ENCODE assay signal across 17 cellular contexts in genomic region chr7:158087196-158087595, GRCh38.
DNase-seq lines count a peak whose midpoint lies in the region; ATAC-seq and TF ChIP-seq lines count a peak whose summit lies in the region.
"Had no signal": no experiment of that assay in that cellular context is flagged by ENCODE, and none has a peak within 500 bp of the region (broad histone marks: within the 10 kb centered on the region; RNA-seq: fewer than 3 reads in every experiment).

No MANE protein-coding gene starts in this region.

- no peaks in the 10 kb centered on the region for H4K20me1 ChIP-seq in PC-9 (ENCODE audit: insufficient read depth)

- ATAC-seq in lower lobe of right lung (no peak), HG02870 (IDR thresholded peaks at IDR 0.05; ENCODE audit: unreplicated experiment) (no peak)
- ATAC-seq: HepG2 had no signal

- 0 out of 2 replicates have a peak overlapping the region, but pooled peaks have one; percentile 22 for H3K4me2 ChIP-seq in PC-9

- POLR2A ChIA-PET in PC-9 (lab: Charles Lee; ENCODE audit: unreplicated experiment) = no interaction called here

- H3K27ac ChIP-seq in PC-9 (no peak overlapping the region), lower lobe of right lung (no peak overlapping the region), WERI-Rb-1 (no peak overlapping the region)
- H3K27ac ChIP-seq: GM23248 had no signal

- no peaks in the 10 kb centered on the region for H3K9me2 ChIP-seq in PC-9 (ENCODE audit: insufficient read depth)

- no peaks in the 10 kb centered on the region for H3F3A ChIP-seq in PC-9 (ENCODE audit: insufficient read depth, low read depth)

- H3K36me3 ChIP-seq in PC-9 (ENCODE audit: low read depth) (no peaks in the 10 kb centered on the region), lower lobe of right lung (no peaks in the 10 kb centered on the region), WERI-Rb-1 (no peaks in the 10 kb centered on the region)
- H3K36me3 ChIP-seq: BE2C had no signal

- intact Hi-C loops in PC-9 (cut with micrococcal nuclease; ENCODE audit: unreplicated experiment) (no loop called here), lower lobe of right lung (cut with DNase I) (no loop called here)

- CTCF ChIA-PET in PC-9 (lab: Charles Lee) = no interaction called here

- no peaks in the 10 kb centered on the region for H3K4me1 ChIP-seq in PC-9 (replicated peaks; ENCODE audit: insufficient read depth)
- no peaks in the 10 kb centered on the region for H3K4me1 ChIP-seq in lower lobe of right lung
- H3K4me1 ChIP-seq: Caco-2 had no signal

- DNase-seq in PC-9 (no peak), lower lobe of right lung (peak; percentile 14), putamen (ENCODE audit: low spot score) (peak; percentile 34), DMS114 treated with DMSO at 0.1 percent for 48 hours (lab: John Stamatoyannopoulos, UW; ENCODE audit: unreplicated experiment) (no peak), WERI-Rb-1 (no peak)
- DNase-seq: ACHN; BE2C; C1 segment of cervical spinal cord; CD4-positive, alpha-beta T cell; DMS153; DMS79; GDM1; GM23248; HCEC 1CT had no signal

- H3K9me3 ChIP-seq in PC-9 (ENCODE audit: insufficient read depth, low read depth) (no peaks in the 10 kb centered on the region), lower lobe of right lung (no peaks in the 10 kb centered on the region), WERI-Rb-1 (ENCODE audit: severe bottlenecking) (no peaks in the 10 kb centered on the region)
- H3K9me3 ChIP-seq: BE2C had no signal

- H2AFZ ChIP-seq in PC-9 = no peak overlapping the region
- H2AFZ ChIP-seq: GM23248 had no signal

- BruUV-seq in PC-9 (replicated peaks; lab: Mats Ljungman, UMichigan) = no TSS peak

- no peak overlapping the region for H3K4me3 ChIP-seq in PC-9
- H3K4me3 ChIP-seq in lower lobe of right lung = no peak overlapping the region
- H3K4me3 ChIP-seq in WERI-Rb-1 (ENCODE audit: low read depth, low read length) = no peak overlapping the region
- H3K4me3 ChIP-seq: GM23248 had no signal

- no peaks in the 10 kb centered on the region for H3K79me2 ChIP-seq in PC-9 (ENCODE audit: low read depth)

- H3K27me3 ChIP-seq in PC-9 (ENCODE audit: insufficient read depth, low read depth) = peaks cover 46% of the 10 kb centered on the region
- H3K27me3 ChIP-seq in lower lobe of right lung (ENCODE audit: low read depth) = no peaks in the 10 kb centered on the region
- H3K27me3 ChIP-seq in WERI-Rb-1 (ENCODE audit: insufficient read depth, low read depth, severe bottlenecking) = no peaks in the 10 kb centered on the region
- H3K27me3 ChIP-seq: BE2C had no signal

- TF ChIP-seq CTCF in PC-9 (conservative IDR thresholded peaks at IDR 0.05) (no peak), lower lobe of right lung (IDR thresholded peaks at IDR 0.05) (no peak), WERI-Rb-1 (IDR thresholded peaks at IDR 0.05; ENCODE audit: low read depth, low read length) (no peak)

Comparison
In these comparisons a context has a peak if more than half of its experiments do, and no peak if none do; other contexts are left out.
1. DNase-seq: peak in lower lobe of right lung (single experiment) and putamen (single experiment); none in PC-9 (0 of 2), DMS114 treated with DMSO at 0.1 percent for 48 hours (single experiment) and WERI-Rb-1 (single experiment).